ENCODE assay signal across 18 cellular contexts in the genomic region with DNA sequence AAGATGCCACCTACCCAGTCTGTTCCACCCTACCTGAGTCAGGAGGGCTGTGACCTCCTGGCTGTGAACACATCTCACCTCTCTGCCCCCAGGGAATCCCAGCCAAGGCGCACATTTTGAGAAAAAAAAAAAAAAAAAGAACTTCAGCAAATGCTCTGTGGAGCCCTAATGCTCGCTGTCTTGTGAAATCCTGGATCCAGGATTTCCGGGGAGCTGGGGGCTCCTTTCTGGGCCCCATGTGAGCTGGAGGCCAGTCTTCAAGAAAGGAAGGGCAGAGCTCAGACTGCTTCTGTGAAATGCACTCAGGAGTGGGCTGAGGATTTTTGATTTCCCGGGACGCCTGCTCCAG. TPM values are rescaled to one million over a fixed set of nuclear protein-coding genes. Genes with fewer than 3 reads are reported as not detected.
DNase-seq lines count a peak whose midpoint lies in the region; TF ChIP-seq lines count a peak whose summit lies in the region.
"Had no signal": no experiment of that assay in that cellular context is flagged by ENCODE, and none has a peak within 500 bp of the region (broad histone marks: within the 10 kb centered on the region; RNA-seq: fewer than 3 reads in every experiment).

No MANE protein-coding gene starts in this region.

- no peaks in the 10 kb centered on the region for H3K9me3 ChIP-seq in HUES64 (ENCODE audit: insufficient read depth, low read depth, low read length)
- no peaks in the 10 kb centered on the region for H3K9me3 ChIP-seq in esophagus (ENCODE audit: control insufficient read depth in 2 of 2, insufficient read depth in 1 of 2, low read depth in 1 of 2, low read length in 1 of 2)
- H3K9me3 ChIP-seq in parathyroid adenoma (ENCODE audit: control insufficient read depth, low read length), result no peaks in the 10 kb centered on the region
- H3K9me3 ChIP-seq in testis, result no peaks in the 10 kb centered on the region
- no peaks in the 10 kb centered on the region for H3K9me3 ChIP-seq in spleen

- H3K79me2 ChIP-seq in parathyroid adenoma, result no peaks in the 10 kb centered on the region

- 72% methylated on average over 5 of the region's 5 CpGs for WGBS in HUES64
- 54 to 64% methylated on average over 5 of the region's 5 CpGs for WGBS in esophagus, 2 donors
- 83 to 91% methylated on average over 5 of the region's 5 CpGs for WGBS in testis, 2 donors
- WGBS in spleen, 5 donors, result 64 to 89% (median 71%) methylated on average over 5 of the region's 5 CpGs

- H3K4me3 ChIP-seq in HUES64 (ENCODE audit: low read length) (no peak overlapping the region), esophagus (ENCODE audit: low read depth in 1 of 2, low read length in 2 of 2) (no peak overlapping the region), parathyroid adenoma (ENCODE audit: low read depth, low read length) (no peak overlapping the region), testis (no peak overlapping the region), spleen (no peak overlapping the region)
- H3K4me3 ChIP-seq: dorsolateral prefrontal cortex had no signal

- TF ChIP-seq CTCF in parathyroid adenoma (IDR thresholded peaks at IDR 0.05) (no peak), testis (IDR thresholded peaks at IDR 0.05) (no peak), spleen (IDR thresholded peaks at IDR 0.05 in 8 of 11, conservative IDR thresholded peaks at IDR 0.05 in 3 of 11) (no peak)

- H3K27ac ChIP-seq in HUES64 (ENCODE audit: low read depth, low read length), result peak overlapping the region; percentile 4; the same call in 1 of the 2 replicates
- peak overlapping the region; percentile 92 to 97 for H3K27ac ChIP-seq in esophagus (ENCODE audit: low read depth in 2 of 2, low read length in 1 of 2)
- peak overlapping the region; percentile 59 for H3K27ac ChIP-seq in parathyroid adenoma
- H3K27ac ChIP-seq in testis, result no peak overlapping the region
- peak overlapping the region in 4 of 8 donors; percentile 30 to 65 (median 50) for H3K27ac ChIP-seq in spleen

- 0 out of 2 replicates have a peak overlapping the region, but pooled peaks have one; percentile 0 for H3K9ac ChIP-seq in HUES64 (ENCODE audit: low read depth, low read length)
- no peak overlapping the region for H3K9ac ChIP-seq in parathyroid adenoma

- peaks cover 4% of the 10 kb centered on the region for H3K27me3 ChIP-seq in HUES64 (ENCODE audit: insufficient read depth, low read length)
- no peaks in the 10 kb centered on the region for H3K27me3 ChIP-seq in esophagus (ENCODE audit: control insufficient read depth in 1 of 2, insufficient read depth in 2 of 2, low read length in 2 of 2)
- no peaks in the 10 kb centered on the region for H3K27me3 ChIP-seq in parathyroid adenoma (ENCODE audit: control insufficient read depth, insufficient read depth, low read length)
- no peaks in the 10 kb centered on the region for H3K27me3 ChIP-seq in testis
- peaks cover 0 to 30% (median 0%) of the 10 kb centered on the region in 7 donors for H3K27me3 ChIP-seq in spleen (replicated peaks in 1 of 7)

- H3K4me1 ChIP-seq in HUES64 (ENCODE audit: insufficient read depth, low read length) (peaks cover 25% of the 10 kb centered on the region), esophagus (ENCODE audit: control insufficient read depth in 2 of 2, insufficient read depth in 2 of 2, low read length in 1 of 2) (peaks cover 4 to 14% of the 10 kb centered on the region in 2 donors), parathyroid adenoma (peaks cover 11% of the 10 kb centered on the region), testis (peaks cover 7% of the 10 kb centered on the region), spleen (peaks cover 0 to 48% (median 23%) of the 10 kb centered on the region in 6 donors)

- H3K4me2 ChIP-seq in parathyroid adenoma (ENCODE audit: low read length), result no peak overlapping the region

- peak; percentile 42 for DNase-seq in ELF-1 (ENCODE audit: low read depth, low spot score)
- no peak for DNase-seq in testis
- DNase-seq in spleen, result no peak
- no peak for DNase-seq in effector CD4-positive, alpha-beta T cell
- no peak for DNase-seq in SKM-1 (lab: John Stamatoyannopoulos, UW; ENCODE audit: unreplicated experiment)
- DNase-seq: activated B cell treated with CpG ODN at 0.5 μM for 24 hours; activated CD4-positive, alpha-beta memory T cell treated with anti-CD3 and anti-CD28 coated beads, Interleukin-2, amount 10 ng/mL, durations not matched to agents 7 days and 5 days; activated naive CD4-positive, alpha-beta T cell; central memory CD4-positive, alpha-beta T cell; DMS153; dorsolateral prefrontal cortex; left colon; NCI-H774; stimulated activated CD4-positive, alpha-beta T cell treated with anti-CD3 and anti-CD28 coated beads, Interleukin-4, amount 100 ng/mL, for 4 hours had no signal

- H2AFZ ChIP-seq in parathyroid adenoma, result peak overlapping the region; percentile 93

- no peaks in the 10 kb centered on the region for H3K36me3 ChIP-seq in HUES64 (ENCODE audit: insufficient read depth, low read length)
- no peaks in the 10 kb centered on the region for H3K36me3 ChIP-seq in esophagus (ENCODE audit: control insufficient read depth in 2 of 2, insufficient read depth in 2 of 2, low read length in 1 of 2)
- H3K36me3 ChIP-seq in parathyroid adenoma (ENCODE audit: control insufficient read depth, insufficient read depth, low read length), result no peaks in the 10 kb centered on the region
- no peaks in the 10 kb centered on the region for H3K36me3 ChIP-seq in testis (ENCODE audit: low read depth, missing control alignments)
- no peaks in the 10 kb centered on the region for H3K36me3 ChIP-seq in spleen

- intact Hi-C loops in testis (cut with DNase I; ENCODE audit: low total_unique reads), result no loop called here
- intact Hi-C loops in spleen (cut with DNase I; ENCODE audit: low total_unique reads), result no loop called here

- TF ChIP-seq POLR2A in testis (IDR thresholded peaks at IDR 0.05), result no peak
- no peak for TF ChIP-seq POLR2A in spleen (IDR thresholded peaks at IDR 0.05)

RNA-seq across cellular contexts. Expression of gene EMP2, which starts 36.0 kb away (rescaled TPM):
- polyA plus RNA-seq in HUES64 (2013, experiment 1 of 2), result 8.8 TPM
- 14.5 TPM for polyA plus RNA-seq in HUES64 (2013, experiment 2 of 2)
- 10 to 100 TPM; 68.6 to 90.9 TPM for polyA plus RNA-seq in esophagus
- 10 to 100 TPM in 1 of 2 donors, 1 to 10 TPM in 1; 9.3 to 13.1 TPM for total RNA-seq in testis
- 18.4 TPM for polyA plus RNA-seq in testis (ENCODE audit: insufficient read depth, low read depth, low replicate concordance)
- total RNA-seq in spleen, result 10 to 100 TPM; 17.6 to 37.2 (median 20.1) TPM
- 1 to 10 TPM; 2.8 to 6.9 (median 6.3) TPM for polyA plus RNA-seq in spleen
- total RNA-seq: activated B cell treated with CpG ODN at 0.5 μM for 24 hours; activated CD4-positive, alpha-beta memory T cell treated with anti-CD3 and anti-CD28 coated beads, Interleukin-2, amount 10 ng/mL, durations not matched to agents 7 days and 5 days; T-helper 2 cell treated with Interferon-gamma antibody and Interleukin-4, amounts not matched to agents 100 ng/mL and 5 ng/mL, for 36 hours had no signal

Comparison
In these comparisons a context has a peak if more than half of its experiments do, and no peak if none do; other contexts are left out.
1. H3K27ac ChIP-seq: peak in HUES64 (single experiment), esophagus (2 of 2) and parathyroid adenoma (single experiment); none in testis (0 of 2).